ENCODE assay signal across 19 cellular contexts in genomic region chr10:310976-311639, GRCh38.
DNase-seq lines count a peak whose midpoint lies in the region; ATAC-seq and TF ChIP-seq lines count a peak whose summit lies in the region.
"Had no signal": no experiment of that assay in that cellular context is flagged by ENCODE, and none has a peak within 500 bp of the region (broad histone marks: within the 10 kb centered on the region; RNA-seq: fewer than 3 reads in every experiment).

No MANE protein-coding gene starts in this region.

- peaks cover 5% of the 10 kb centered on the region for H4K20me1 ChIP-seq in osteoblast (ENCODE audit: insufficient read depth, low read length)

- H2AFZ ChIP-seq in osteoblast (ENCODE audit: low read length), result no peak overlapping the region

- peak overlapping the region in 2 of 4 donors; percentile 58 to 73 for H3K27ac ChIP-seq in Peyer's patch
- no peak overlapping the region for H3K27ac ChIP-seq in osteoblast (ENCODE audit: low read depth, low read length)
- H3K27ac ChIP-seq in right atrium auricular region, result no peak overlapping the region
- H3K27ac ChIP-seq: transverse colon had no signal

- H3K27me3 ChIP-seq in Peyer's patch (no peaks in the 10 kb centered on the region), osteoblast (ENCODE audit: insufficient read depth, low read length) (no peaks in the 10 kb centered on the region), right atrium auricular region (no peaks in the 10 kb centered on the region)
- H3K27me3 ChIP-seq: transverse colon had no signal

- H3K4me3 ChIP-seq in Peyer's patch, result no peak overlapping the region
- no peak overlapping the region for H3K4me3 ChIP-seq in choroid plexus epithelial cell (ENCODE audit: low read depth, low read length)
- no peak overlapping the region for H3K4me3 ChIP-seq in osteoblast (ENCODE audit: insufficient read depth, low read length)
- no peak overlapping the region for H3K4me3 ChIP-seq in right atrium auricular region
- H3K4me3 ChIP-seq: transverse colon had no signal

- H3K36me3 ChIP-seq in Peyer's patch (peaks cover 0 to 6% (median 0%) of the 10 kb centered on the region in 3 donors), osteoblast (ENCODE audit: insufficient read depth, low read length) (peaks cover 11% of the 10 kb centered on the region), right atrium auricular region (peaks cover 7% of the 10 kb centered on the region)
- H3K36me3 ChIP-seq: transverse colon had no signal

- H3K79me2 ChIP-seq in osteoblast (ENCODE audit: insufficient read depth, low read length), result no peaks in the 10 kb centered on the region

- no peak for ATAC-seq in HG02973 (IDR thresholded peaks at IDR 0.05; ENCODE audit: unreplicated experiment)
- ATAC-seq: HepG2; naive thymus-derived CD4-positive, alpha-beta T cell; PC-3; stimulated activated effector memory CD8-positive, alpha-beta T cell treated with anti-CD3 and anti-CD28 coated beads, Interleukin-12 subunit alpha, Interleukin-12 subunit beta, amount 100 ng/mL, for 72 hours had no signal

- no peak overlapping the region for H3K4me2 ChIP-seq in osteoblast (ENCODE audit: insufficient read depth, low read length)

- H3K9me3 ChIP-seq in Peyer's patch (no peaks in the 10 kb centered on the region), osteoblast (ENCODE audit: low read depth, low read length) (no peaks in the 10 kb centered on the region), right atrium auricular region (no peaks in the 10 kb centered on the region)
- H3K9me3 ChIP-seq: transverse colon had no signal

- peaks cover 0 to 20% (median 5%) of the 10 kb centered on the region in 4 donors for H3K4me1 ChIP-seq in Peyer's patch
- H3K4me1 ChIP-seq in osteoblast (ENCODE audit: insufficient read depth, low read length), result peaks cover 3% of the 10 kb centered on the region
- peaks cover 0 to 16% of the 10 kb centered on the region in 2 donors for H3K4me1 ChIP-seq in right atrium auricular region

- TF ChIP-seq POLR2A in Peyer's patch (IDR thresholded peaks at IDR 0.05), result no peak

- TF ChIP-seq CTCF in Peyer's patch (IDR thresholded peaks at IDR 0.05) (no peak), choroid plexus epithelial cell (conservative IDR thresholded peaks at IDR 0.05; ENCODE audit: low read depth, low read length) (no peak), osteoblast (IDR thresholded peaks at IDR 0.05; ENCODE audit: extremely low read depth, low read depth, low read length) (no peak), right atrium auricular region (IDR thresholded peaks at IDR 0.05) (no peak)

- DNase-seq in EH (ENCODE audit: low read depth) (peak; percentile 65), Peyer's patch (peak in 2 of 3 donors; percentile 16 to 42), choroid plexus epithelial cell (ENCODE audit: low read depth) (peak; percentile 43), osteoblast (ENCODE audit: insufficient read length, low spot score, missing footprints) (peak; percentile 94), right atrium auricular region (ENCODE audit: low spot score) (no peak), NCI-H146 (lab: John Stamatoyannopoulos, UW) (no peak), KG1 (lab: John Stamatoyannopoulos, UW) (no peak)
- DNase-seq: activated CD4-positive, alpha-beta T cell treated with anti-CD3 and anti-CD28 coated beads, Interleukin-2, amount 50 U/mL, for 1 hour; amygdala; effector CD8-positive, alpha-beta T cell; left cardiac atrium; mesendoderm; naive thymus-derived CD4-positive, alpha-beta T cell; NCI-H526; PC-3; transverse colon had no signal

Comparison
In these comparisons a context has a peak if more than half of its experiments do, and no peak if none do; other contexts are left out.
1. DNase-seq: peak in EH (single experiment), Peyer's patch (2 of 3), choroid plexus epithelial cell (single experiment) and osteoblast (single experiment); none in right atrium auricular region (single experiment), NCI-H146 (single experiment) and KG1 (single experiment).